Comparison of ENCODE assay signal across 8 cellular contexts in the genomic region with DNA sequence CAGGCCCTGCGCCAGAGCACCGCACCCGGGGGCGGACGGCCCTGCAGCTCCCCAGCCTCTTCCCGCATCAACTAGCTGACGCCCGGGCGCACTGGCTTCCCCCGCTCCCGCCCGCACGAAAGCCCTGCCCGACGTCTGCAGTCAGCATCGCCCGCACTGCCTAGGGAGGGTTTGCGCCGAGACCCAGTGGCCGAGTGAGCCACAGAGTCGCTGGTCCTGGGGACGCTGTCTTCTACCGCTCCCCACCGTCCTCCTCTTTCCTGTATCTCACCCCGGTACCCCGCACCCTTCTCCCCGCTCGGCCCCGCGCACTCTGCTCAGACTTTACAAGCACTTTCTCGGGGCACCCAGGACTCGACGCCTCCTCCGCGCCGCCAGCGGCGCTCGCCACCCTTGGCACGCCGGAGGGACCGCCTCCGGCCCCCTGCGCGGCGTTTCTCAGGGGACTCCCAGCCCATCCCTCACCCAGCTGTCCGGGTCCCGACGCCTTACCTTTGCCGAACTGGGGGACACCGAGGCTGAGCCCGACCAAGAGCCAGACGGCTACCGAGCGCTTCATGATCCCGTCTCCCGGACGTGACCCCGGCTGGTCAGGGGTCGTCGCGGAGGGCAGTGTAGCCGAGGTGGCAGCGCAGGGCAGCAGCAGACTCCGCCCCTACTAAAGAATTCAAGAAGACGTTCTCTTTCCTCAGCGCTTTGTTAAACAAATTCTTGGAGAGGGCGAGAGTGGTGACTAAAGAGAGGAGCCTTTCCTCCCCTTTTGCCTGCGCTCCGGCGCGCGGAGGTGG. TPM values are rescaled to one million over a fixed set of nuclear protein-coding genes. Genes with fewer than 3 reads are reported as not detected.
A peak's percentile ranks its signal among the peaks of the same experiment; 100 is the strongest.
DNase-seq lines count a peak whose midpoint lies in the region; ATAC-seq and TF ChIP-seq lines count a peak whose summit lies in the region.

No MANE protein-coding gene starts in this region.

- H3K9ac ChIP-seq in endocrine pancreas (ENCODE audit: control insufficient read depth, insufficient read depth, low read length), result peak overlapping the region; percentile 85

- no peak overlapping the region for H3K4me3 ChIP-seq in endocrine pancreas (ENCODE audit: control insufficient read depth, insufficient read depth, low read length)
- H3K4me3 ChIP-seq in lung, result peak overlapping the region; percentile 67
- peak overlapping the region; percentile 20 to 76 (median 72) for H3K4me3 ChIP-seq in upper lobe of left lung

- no peak for TF ChIP-seq CTCF in lung (IDR thresholded peaks at IDR 0.05; ENCODE audit: control extremely low read depth, extremely low read depth)
- TF ChIP-seq CTCF in upper lobe of left lung (IDR thresholded peaks at IDR 0.05), result no peak

- H3K36me3 ChIP-seq in endocrine pancreas (ENCODE audit: control insufficient read depth, insufficient read depth, low read length) (no peaks in the 10 kb centered on the region), lung (ENCODE audit: control insufficient read depth in 2 of 2, insufficient read depth in 2 of 2, low read length in 2 of 2) (no peaks in the 10 kb centered on the region), upper lobe of left lung (no peaks in the 10 kb centered on the region)

- peaks cover 20% of the 10 kb centered on the region for H3K4me1 ChIP-seq in endocrine pancreas (ENCODE audit: control insufficient read depth, insufficient read depth, low read length)
- H3K4me1 ChIP-seq in lung (ENCODE audit: control insufficient read depth in 2 of 2, insufficient read depth in 2 of 2, low read length in 2 of 2), result peaks cover 0 to 3% of the 10 kb centered on the region in 2 donors
- peaks cover 0 to 43% (median 9%) of the 10 kb centered on the region in 4 donors for H3K4me1 ChIP-seq in upper lobe of left lung

- ATAC-seq in lung (ENCODE audit: insufficient read depth, low FRiP score), result no peak
- peak; percentile 34 to 45 for ATAC-seq in upper lobe of left lung (ENCODE audit: low FRiP score in 2 of 2)

- no peak for TF ChIP-seq POLR2A in upper lobe of left lung (IDR thresholded peaks at IDR 0.05)

- 1% methylated on average over 65 to 73 of the region's 73 CpGs for WGBS in lung, 2 donors
- 1 to 3% methylated on average over 28 to 69 of the region's 73 CpGs for WGBS in upper lobe of left lung, 2 donors

- H3K9me3 ChIP-seq in endocrine pancreas (ENCODE audit: control insufficient read depth, low read length) (no peaks in the 10 kb centered on the region), lung (ENCODE audit: control insufficient read depth in 2 of 2, insufficient read depth in 1 of 2, low read length in 1 of 2) (no peaks in the 10 kb centered on the region), upper lobe of left lung (no peaks in the 10 kb centered on the region)

- no peak for TF ChIP-seq EP300 in upper lobe of left lung (IDR thresholded peaks at IDR 0.05)

- peak; percentile 22 for DNase-seq in COLO668 (lab: John Stamatoyannopoulos, UW; ENCODE audit: unreplicated experiment)
- peak; percentile 59 for DNase-seq in NCI-H226
- DNase-seq in lung (ENCODE audit: low spot score), result no peak
- peak in 1 of 2 donors; percentile 85 for DNase-seq in upper lobe of left lung
- DNase-seq in EL, result no peak
- no peak for DNase-seq in COLO829 (ENCODE audit: low spot score)
- DNase-seq in NCI-H2107 treated with DMSO at 0.1 percent for 48 hours (lab: John Stamatoyannopoulos, UW; ENCODE audit: unreplicated experiment), result no peak

- no peaks in the 10 kb centered on the region for H3K27me3 ChIP-seq in endocrine pancreas (ENCODE audit: control insufficient read depth, insufficient read depth, low read length)
- no peaks in the 10 kb centered on the region for H3K27me3 ChIP-seq in lung (ENCODE audit: control insufficient read depth, insufficient read depth)
- H3K27me3 ChIP-seq in upper lobe of left lung, result peaks cover 0 to 16% (median 7%) of the 10 kb centered on the region in 4 donors

- H3K27ac ChIP-seq in lung (ENCODE audit: low read depth in 1 of 2, low read length in 1 of 2) (peak overlapping the region in 1 of 2 donors; percentile 50), upper lobe of left lung (peak overlapping the region; percentile 70 to 90 (median 82))

RNA-seq across cellular contexts. Expression of a gene that starts 0.7 kb away (rescaled TPM):
- total RNA-seq in lung (10 to 100 TPM; 12.6 to 66.0 TPM), upper lobe of left lung (10 to 100 TPM; 14.7 to 40.1 (median 17.7) TPM)
- polyA plus RNA-seq in lung, result 1 to 10 TPM; 8.3 to 9.4 TPM

Comparison
In these comparisons a context has a peak if more than half of its experiments do, and no peak if none do; other contexts are left out.
1. DNase-seq: peak in COLO668 (single experiment) and NCI-H226 (single experiment); none in lung (single experiment), EL (single experiment), COLO829 (single experiment) and NCI-H2107 treated with DMSO at 0.1 percent for 48 hours (single experiment).